15 cellular contexts compared by ENCODE assay signal in the genomic region with DNA sequence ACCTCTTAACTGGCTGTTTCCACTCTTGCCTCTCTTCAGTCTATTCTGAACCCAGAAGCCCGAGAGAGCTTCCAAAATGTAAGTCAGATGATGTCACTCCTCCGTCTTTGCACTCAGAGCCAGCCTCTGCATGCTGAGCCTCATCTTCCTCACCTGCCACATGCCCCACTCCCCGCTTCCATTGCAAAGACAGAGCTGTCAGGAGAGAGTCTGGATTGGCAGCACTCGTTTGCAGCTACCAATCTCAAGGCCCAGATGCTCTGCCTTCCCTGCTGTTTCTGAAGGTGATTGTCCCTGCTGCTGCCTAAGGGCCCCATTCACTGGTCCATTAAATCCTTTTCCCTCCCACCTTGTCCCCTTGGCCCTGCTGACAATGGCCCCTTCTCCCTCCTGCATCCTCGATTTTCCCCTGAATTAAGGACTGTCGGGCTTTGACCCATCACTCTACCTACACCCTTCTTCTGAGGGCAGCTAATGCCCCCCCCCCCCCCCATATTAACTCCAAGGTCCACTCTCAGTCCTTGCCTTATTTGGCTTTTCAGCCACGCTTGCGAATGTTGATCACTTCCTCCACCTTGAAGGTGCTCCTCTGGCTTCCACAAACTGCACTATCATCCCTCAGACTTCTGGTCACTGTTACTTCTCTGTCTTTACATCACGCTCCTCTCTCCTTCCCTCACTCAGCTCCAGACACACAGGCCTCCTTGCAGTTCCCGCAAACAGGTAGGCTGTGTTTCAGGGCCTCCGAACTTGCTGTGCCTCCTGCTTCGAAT.
"Had no signal": no experiment of that assay in that cellular context is flagged by ENCODE, and none has a peak within 500 bp of the region (broad histone marks: within the 10 kb centered on the region; RNA-seq: fewer than 3 reads in every experiment).

No MANE protein-coding gene starts in this region.

- H3K27ac Mint-ChIP-seq: activated CD8-positive, alpha-beta memory T cell treated with anti-CD3 and anti-CD28 coated beads, Interleukin-2, amount 10 ng/mL, durations not matched to agents 7 days and 5 days; activated naive CD4-positive, alpha-beta T cell treated with anti-CD3 and anti-CD28 coated beads, Interleukin-2, amount 50 U/mL, for 24 hours; activated T-cell treated with anti-CD3 and anti-CD28 coated beads, Interleukin-2, amount 50 U/mL, for 24 hours; naive B cell; stimulated activated effector memory CD8-positive, alpha-beta T cell treated with anti-CD3 and anti-CD28 coated beads, Interleukin-12 subunit alpha, Interleukin-12 subunit beta, amount 100 ng/mL, for 72 hours had no signal

- H3K9me3 Mint-ChIP-seq: activated naive CD4-positive, alpha-beta T cell treated with anti-CD3 and anti-CD28 coated beads, Interleukin-2, amount 50 U/mL, for 24 hours; activated T-cell treated with anti-CD3 and anti-CD28 coated beads, Interleukin-2, amount 50 U/mL, for 24 hours; naive B cell; stimulated activated effector memory CD8-positive, alpha-beta T cell treated with anti-CD3 and anti-CD28 coated beads, Interleukin-12 subunit alpha, Interleukin-12 subunit beta, amount 100 ng/mL, for 72 hours had no signal

- H3K27me3 Mint-ChIP-seq: activated naive CD4-positive, alpha-beta T cell treated with anti-CD3 and anti-CD28 coated beads, Interleukin-2, amount 50 U/mL, for 24 hours had no signal

- H3K4me1 Mint-ChIP-seq: activated naive CD4-positive, alpha-beta T cell treated with anti-CD3 and anti-CD28 coated beads, Interleukin-2, amount 50 U/mL, for 24 hours had no signal

- DNase-seq: activated CD4-positive, alpha-beta T cell treated with anti-CD3 and anti-CD28 coated beads, Interleukin-2, amount 50 U/mL, for 1 hour; activated CD8-positive, alpha-beta memory T cell treated with anti-CD3 and anti-CD28 coated beads, Interleukin-2, amount 10 ng/mL, durations not matched to agents 7 days and 5 days; activated effector memory CD4-positive, alpha-beta T cell treated with Interleukin-2 at 50 U/mL for 16 hours; activated T-cell treated with anti-CD3 and anti-CD28 coated beads, Interleukin-2, amount 50 U/mL, for 24 hours; amygdala; dorsolateral prefrontal cortex; hypothalamus; kidney glomerular epithelial cell; lower lobe of right lung; naive B cell; nucleus accumbens; right cardiac atrium; tibial artery had no signal

- H3K36me3 Mint-ChIP-seq: activated CD8-positive, alpha-beta memory T cell treated with anti-CD3 and anti-CD28 coated beads, Interleukin-2, amount 10 ng/mL, durations not matched to agents 7 days and 5 days; activated naive CD4-positive, alpha-beta T cell treated with anti-CD3 and anti-CD28 coated beads, Interleukin-2, amount 50 U/mL, for 24 hours; naive B cell; stimulated activated effector memory CD8-positive, alpha-beta T cell treated with anti-CD3 and anti-CD28 coated beads, Interleukin-12 subunit alpha, Interleukin-12 subunit beta, amount 100 ng/mL, for 72 hours had no signal

- ATAC-seq: activated CD8-positive, alpha-beta memory T cell treated with anti-CD3 and anti-CD28 coated beads, Interleukin-2, amount 10 ng/mL, durations not matched to agents 7 days and 5 days; lower lobe of right lung; right cardiac atrium; stimulated activated effector memory CD8-positive, alpha-beta T cell treated with anti-CD3 and anti-CD28 coated beads, Interleukin-12 subunit alpha, Interleukin-12 subunit beta, amount 100 ng/mL, for 72 hours had no signal

- H3K4me3 Mint-ChIP-seq: activated CD8-positive, alpha-beta memory T cell treated with anti-CD3 and anti-CD28 coated beads, Interleukin-2, amount 10 ng/mL, durations not matched to agents 7 days and 5 days; activated naive CD4-positive, alpha-beta T cell treated with anti-CD3 and anti-CD28 coated beads, Interleukin-2, amount 50 U/mL, for 24 hours; activated T-cell treated with anti-CD3 and anti-CD28 coated beads, Interleukin-2, amount 50 U/mL, for 24 hours; stimulated activated effector memory CD8-positive, alpha-beta T cell treated with anti-CD3 and anti-CD28 coated beads, Interleukin-12 subunit alpha, Interleukin-12 subunit beta, amount 100 ng/mL, for 72 hours had no signal
